ENCODE assay signal across 8 cellular contexts in the genomic region with DNA sequence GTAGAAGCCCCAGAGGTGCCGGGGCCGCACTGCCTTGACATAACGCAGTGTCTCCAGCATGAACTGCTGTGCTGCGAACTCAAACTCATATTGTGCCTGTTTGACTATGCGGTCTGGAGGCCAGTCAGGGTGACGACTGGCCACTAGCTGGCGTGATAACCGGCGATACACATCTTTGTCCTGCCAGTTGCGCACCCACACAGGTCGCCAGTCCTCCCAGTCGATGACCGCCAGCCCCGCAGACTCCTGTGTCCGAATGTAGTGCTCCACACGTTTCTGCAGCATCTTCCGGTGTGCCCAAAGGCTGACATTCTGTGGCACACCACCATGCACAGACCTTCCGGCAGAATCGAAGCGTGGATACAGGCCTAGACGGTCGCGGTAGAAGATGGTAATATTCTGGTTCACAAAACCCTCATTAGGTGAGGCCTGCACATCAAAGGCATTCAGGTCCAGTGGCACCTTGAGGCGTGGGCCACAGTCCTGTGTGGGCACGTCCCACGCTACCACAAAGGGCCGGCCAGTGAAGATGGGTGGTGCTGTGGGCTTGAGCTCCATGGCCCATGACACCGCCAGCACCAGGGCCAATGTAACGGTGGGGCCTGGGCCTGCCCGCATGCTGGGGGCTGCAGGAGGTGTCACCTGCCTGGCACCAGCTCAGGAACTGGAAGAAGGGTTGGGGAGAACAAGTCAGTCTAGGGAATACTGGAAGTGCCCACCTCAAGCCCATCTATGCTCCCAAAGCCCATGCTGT. TPM values are rescaled to one million over a fixed set of nuclear protein-coding genes. Genes with fewer than 3 reads are reported as not detected.
DNase-seq lines count a peak whose midpoint lies in the region; ATAC-seq and TF ChIP-seq lines count a peak whose summit lies in the region.

No MANE protein-coding gene starts in this region.

- WGBS in esophagus squamous epithelium, 2 donors: 68 to 80% methylated on average over 1 to 28 of the region's 30 CpGs
- WGBS in trophoblast cell (ENCODE audit: extremely low coverage, insufficient coverage, insufficient read length): no CpG with 5 or more reads among the region's 30 CpGs

- H3K79me1 ChIP-seq in trophoblast cell (ENCODE audit: low read length): peaks cover 16% of the 10 kb centered on the region

- no peak overlapping the region; the same call in 1 of the 2 replicates for H3K27ac ChIP-seq in SJCRH30
- H3K27ac ChIP-seq in esophagus squamous epithelium: peak overlapping the region; percentile 90 to 98 (median 96)
- no peak overlapping the region for H3K27ac ChIP-seq in trophoblast cell (ENCODE audit: low read depth, low read length)
- H3K27ac ChIP-seq in foreskin keratinocyte: no peak overlapping the region

- no peak overlapping the region for H2AFZ ChIP-seq in trophoblast cell (ENCODE audit: insufficient read depth, low read length, poor library complexity)

- H3K4ac ChIP-seq in trophoblast cell (ENCODE audit: low read depth, low read length): peak overlapping the region; percentile 43

- CTCF ChIA-PET in Calu3 (lab: Charles Lee): no interaction called here

- intact Hi-C loops in Calu3 (cut with micrococcal nuclease; ENCODE audit: unreplicated experiment) (loop anchor here (10.0 kb wide), 1 partner anchor 45 kb away; a partner anchor contains a TSS), esophagus squamous epithelium (cut with DNase I) (loop anchor here (10.0 kb wide), 1 partner anchor 45 kb away; a partner anchor contains a TSS), head of caudate nucleus (cut with DNase I) (loop anchor here (10.0 kb wide), 2 partner anchors 45 to 95 kb away; a partner anchor contains a TSS)

- no peak overlapping the region for H2BK12ac ChIP-seq in trophoblast cell (ENCODE audit: low read length)

- peaks cover 18% of the 10 kb centered on the region for H3K4me1 Mint-ChIP-seq in Calu3 (ENCODE audit: low read depth, unreplicated experiment)

- H2AK5ac ChIP-seq in trophoblast cell (ENCODE audit: low read length): peak overlapping the region; percentile 3

- DNase-seq in Calu3 (no peak), SJCRH30 (no peak), esophagus squamous epithelium (lab: John Stamatoyannopoulos, UW) (no peak), trophoblast cell (no peak), foreskin keratinocyte (no peak), NCI-H226 (no peak), head of caudate nucleus (no peak)

- TF ChIP-seq CTCF in Calu3 (IDR thresholded peaks at IDR 0.05; ENCODE audit: unreplicated experiment) (no peak), esophagus squamous epithelium (IDR thresholded peaks at IDR 0.05) (no peak), foreskin keratinocyte (conservative IDR thresholded peaks at IDR 0.05) (no peak)

- peak overlapping the region; percentile 81 for H4K91ac ChIP-seq in trophoblast cell (ENCODE audit: low read depth, low read length)

- TSS peak; percentile 42 for BruUV-seq in Calu3 (replicated peaks; lab: Mats Ljungman, UMichigan)

- H4K12ac ChIP-seq in trophoblast cell (ENCODE audit: low read depth, low read length): peak overlapping the region; percentile 0

- H3K36me3 ChIP-seq in SJCRH30: peaks cover 5% of the 10 kb centered on the region
- peaks cover 0 to 40% (median 11%) of the 10 kb centered on the region in 3 donors for H3K36me3 ChIP-seq in esophagus squamous epithelium
- H3K36me3 ChIP-seq in trophoblast cell (ENCODE audit: control insufficient read depth in 1 of 2, insufficient read depth in 2 of 2, low read length in 2 of 2): peaks cover 32% of the 10 kb centered on the region in 2 experiments

- no peak overlapping the region for H2BK5ac ChIP-seq in trophoblast cell (ENCODE audit: low read depth, low read length, poor library complexity)

- no peaks in the 10 kb centered on the region for H3K9me3 Mint-ChIP-seq in Calu3 (ENCODE audit: low read depth, unreplicated experiment)

- no peak overlapping the region for H3K23ac ChIP-seq in trophoblast cell (ENCODE audit: low read length)

- ATAC-seq in foreskin keratinocyte (no peak), GM21390 (IDR thresholded peaks at IDR 0.05; ENCODE audit: unreplicated experiment) (no peak)

- peaks cover 15% of the 10 kb centered on the region for H3K79me2 ChIP-seq in trophoblast cell (ENCODE audit: control insufficient read depth, insufficient read depth, low read length, poor library complexity)

- H3K27me3 ChIP-seq in SJCRH30 (no peaks in the 10 kb centered on the region), esophagus squamous epithelium (no peaks in the 10 kb centered on the region), trophoblast cell (ENCODE audit: insufficient read depth, low read length) (no peaks in the 10 kb centered on the region), foreskin keratinocyte (no peaks in the 10 kb centered on the region)

- peak overlapping the region; percentile 88 for H3K14ac ChIP-seq in trophoblast cell (ENCODE audit: low read length)

- H3K27ac Mint-ChIP-seq in Calu3 (ENCODE audit: unreplicated experiment): no peak overlapping the region

- H3K36me3 Mint-ChIP-seq in Calu3 (ENCODE audit: insufficient read depth, unreplicated experiment): peaks cover 41% of the 10 kb centered on the region

- H3K27me3 Mint-ChIP-seq in Calu3 (ENCODE audit: unreplicated experiment): no peaks in the 10 kb centered on the region

- peak overlapping the region; percentile 0 for H3K18ac ChIP-seq in trophoblast cell (ENCODE audit: low read length)

- H3K4me2 ChIP-seq in trophoblast cell (ENCODE audit: low read length): peak overlapping the region; percentile 75

- no peak overlapping the region for H4K8ac ChIP-seq in trophoblast cell (ENCODE audit: low read depth, low read length)

- peak overlapping the region; percentile 90 for H3K4me3 ChIP-seq in SJCRH30
- H3K4me3 ChIP-seq in esophagus squamous epithelium: peak overlapping the region; percentile 71 to 98 (median 82)
- peak overlapping the region; percentile 88 for H3K4me3 ChIP-seq in trophoblast cell (ENCODE audit: low read depth, low read length)

- peak overlapping the region; percentile 73 for H3K9ac ChIP-seq in trophoblast cell (ENCODE audit: low read length)

- no peak for TF ChIP-seq POLR2A in esophagus squamous epithelium (IDR thresholded peaks at IDR 0.05)

- H3K4me3 Mint-ChIP-seq in Calu3 (ENCODE audit: low read depth, unreplicated experiment): peak overlapping the region; percentile 74

- H2BK120ac ChIP-seq in trophoblast cell (ENCODE audit: insufficient read depth, low read length, poor library complexity): no peak overlapping the region

- H3K9me3 ChIP-seq in SJCRH30 (replicated peaks): no peaks in the 10 kb centered on the region
- no peaks in the 10 kb centered on the region for H3K9me3 ChIP-seq in esophagus squamous epithelium
- H3K9me3 ChIP-seq in trophoblast cell (ENCODE audit: insufficient read depth, low read depth, low read length): peaks cover under 1% of the 10 kb centered on the region

- peaks cover 4% of the 10 kb centered on the region; the same call in 1 of the 2 replicates for H3K4me1 ChIP-seq in SJCRH30
- H3K4me1 ChIP-seq in esophagus squamous epithelium: peaks cover 66 to 93% (median 71%) of the 10 kb centered on the region in 3 donors
- H3K4me1 ChIP-seq in trophoblast cell (ENCODE audit: control insufficient read depth in 1 of 2, insufficient read depth in 2 of 2, low read length in 2 of 2): peaks cover 40 to 42% of the 10 kb centered on the region in 2 experiments
- H3K4me1 ChIP-seq in foreskin keratinocyte: peaks cover 13% of the 10 kb centered on the region

RNA-seq across cellular contexts. Expression of a gene that starts 2.5 kb away (rescaled TPM):
- total RNA-seq in Calu3 (2022): 35.7 and 36.9 TPM in 2 replicates
- 41.7 and 47.2 TPM in 2 replicates for total RNA-seq in SJCRH30 (2014; rRNA removed; shearing (Covaris generic))
- 10 to 100 TPM; 36.7 to 68.9 (median 51.5) TPM for total RNA-seq in esophagus squamous epithelium
- polyA plus RNA-seq in trophoblast cell (2013): 41.6 and 41.7 TPM in 2 replicates
- total RNA-seq in foreskin keratinocyte: 57.8 and 59.1 TPM in 2 replicates
- polyA plus RNA-seq in foreskin keratinocyte: 59.2 and 60.3 TPM in 2 replicates

RNA-seq across cellular contexts. Expression of a gene that starts 8.0 kb away (rescaled TPM):
- total RNA-seq in Calu3 (2022) (29.2 and 31.2 TPM in 2 replicates), esophagus squamous epithelium (10 to 100 TPM; 16.0 to 42.9 (median 27.4) TPM), foreskin keratinocyte (21.8 and 23.6 TPM in 2 replicates)
- total RNA-seq in SJCRH30 (2014; rRNA removed; shearing (Covaris generic)): 21.2 and 26.4 TPM in 2 replicates
- 25.9 and 26.8 TPM in 2 replicates for polyA plus RNA-seq in trophoblast cell (2013)
- polyA plus RNA-seq in foreskin keratinocyte: 35.2 and 37.4 TPM in 2 replicates

RNA-seq across cellular contexts. Expression of a gene that starts 16.7 kb away (rescaled TPM):
- 1.3 and 1.5 TPM in 2 replicates for total RNA-seq in Calu3 (2022)
- 0.43 TPM in 1 of 2 replicates, not detected in the other for total RNA-seq in SJCRH30 (2014; rRNA removed; shearing (Covaris generic))
- total RNA-seq in esophagus squamous epithelium: 1 to 10 TPM; 1.8 to 8.9 (median 4.8) TPM
- polyA plus RNA-seq in trophoblast cell (2013): 0.62 and 0.75 TPM in 2 replicates
- total RNA-seq in foreskin keratinocyte: 2.0 and 3.2 TPM in 2 replicates
- polyA plus RNA-seq in foreskin keratinocyte: 1.5 and 2.8 TPM in 2 replicates

RNA-seq across cellular contexts. Expression of a gene that starts 20.6 kb away (rescaled TPM):
- total RNA-seq in Calu3 (2022) (14.7 and 16.8 TPM in 2 replicates), esophagus squamous epithelium (10 to 100 TPM; 11.9 to 31.7 (median 24.9) TPM), foreskin keratinocyte (22.1 and 23.8 TPM in 2 replicates)
- 11.7 and 12.7 TPM in 2 replicates for total RNA-seq in SJCRH30 (2014; rRNA removed; shearing (Covaris generic))
- polyA plus RNA-seq in trophoblast cell (2013): 15.1 and 16.0 TPM in 2 replicates
- 28.5 and 29.4 TPM in 2 replicates for polyA plus RNA-seq in foreskin keratinocyte

RNA-seq across cellular contexts. Expression of a gene that starts 20.8 kb away (rescaled TPM):
- total RNA-seq in Calu3 (2022) (4.3 and 5.5 TPM in 2 replicates), esophagus squamous epithelium (1 to 10 TPM; 5.3 to 7.9 (median 5.8) TPM), foreskin keratinocyte (8.3 and 8.4 TPM in 2 replicates)
- total RNA-seq in SJCRH30 (2014; rRNA removed; shearing (Covaris generic)): 3.6 and 4.5 TPM in 2 replicates
- polyA plus RNA-seq in trophoblast cell (2013): 10.8 and 11.2 TPM in 2 replicates
- 11.4 and 12.4 TPM in 2 replicates for polyA plus RNA-seq in foreskin keratinocyte

Comparison
In these comparisons a context has a peak if more than half of its experiments do, and no peak if none do; other contexts are left out.
1. H3K27ac ChIP-seq: peak in esophagus squamous epithelium (4 of 4); none in SJCRH30 (single experiment), trophoblast cell (single experiment) and foreskin keratinocyte (single experiment).
2. Peak in every context shown above with its lines, with median percentiles within 50 percentile points of each other: H3K4me3 ChIP-seq.